ENCODE assay signal across 11 cellular contexts in genomic region chr4:70895405-70895804, GRCh38. TPM values are rescaled to one million over a fixed set of nuclear protein-coding genes. Genes with fewer than 3 reads are reported as not detected.
DNase-seq lines count a peak whose midpoint lies in the region; ATAC-seq and TF ChIP-seq lines count a peak whose summit lies in the region.
"Had no signal": no experiment of that assay in that cellular context is flagged by ENCODE, and none has a peak within 500 bp of the region (broad histone marks: within the 10 kb centered on the region; RNA-seq: fewer than 3 reads in every experiment).

No MANE protein-coding gene starts in this region.

- peak overlapping the region in 4 of 5 experiments; percentile 52 to 93 (median 91) for H3K27ac Mint-ChIP-seq in brain
- H3K27ac Mint-ChIP-seq: activated T-helper 2 cell treated with anti-CD3 and anti-CD28 coated beads, Interferon-gamma antibody, Interleukin-2, Interleukin-4, amounts not matched to agents 10 μg/mL and 5 μg/mL and 100 μg/mL, durations not matched to agents 14 hours and 24 hours and 36 hours; B cell; effector memory CD8-positive, alpha-beta T cell had no signal

- H3K9me3 Mint-ChIP-seq in brain: peaks cover 0 to 6% (median 0%) of the 10 kb centered on the region in 5 experiments
- H3K9me3 Mint-ChIP-seq: activated T-helper 2 cell treated with anti-CD3 and anti-CD28 coated beads, Interferon-gamma antibody, Interleukin-2, Interleukin-4, amounts not matched to agents 10 μg/mL and 5 μg/mL and 100 μg/mL, durations not matched to agents 14 hours and 24 hours and 36 hours; effector memory CD8-positive, alpha-beta T cell had no signal

- DNase-seq in AG08396 (ENCODE audit: low spot score) (peak; percentile 48), medulla oblongata (ENCODE audit: extremely low spot score) (peak; percentile 53), NCI-H2171 treated with DMSO at 0.1 percent for 48 hours (lab: John Stamatoyannopoulos, UW) (no peak), ureter (ENCODE audit: low spot score) (no peak)
- DNase-seq in activated CD8-positive, alpha-beta memory T cell treated with anti-CD3 and anti-CD28 coated beads, Interleukin-2, amount 50 U/mL, for 48 hours: no peak
- DNase-seq: effector memory CD8-positive, alpha-beta T cell had no signal

- peak; percentile 8 for ATAC-seq in HG02678 (IDR thresholded peaks at IDR 0.05; ENCODE audit: unreplicated experiment)
- ATAC-seq in HG03025 (IDR thresholded peaks at IDR 0.05; ENCODE audit: low FRiP score, unreplicated experiment): no peak
- ATAC-seq: effector memory CD8-positive, alpha-beta T cell had no signal

- TF ChIP-seq CTCF in brain (conservative IDR thresholded peaks at IDR 0.05): no peak

- no peaks in the 10 kb centered on the region for H3K36me3 Mint-ChIP-seq in brain

- peak overlapping the region in 4 of 5 experiments; percentile 40 to 70 (median 56) for H3K4me3 Mint-ChIP-seq in brain
- H3K4me3 Mint-ChIP-seq: B cell; effector memory CD8-positive, alpha-beta T cell had no signal

- H3K27me3 Mint-ChIP-seq in brain: no peaks in the 10 kb centered on the region
- H3K27me3 Mint-ChIP-seq: B cell had no signal

- peaks cover 21% of the 10 kb centered on the region for H3K4me1 Mint-ChIP-seq in brain

RNA-seq across cellular contexts. Expression of gene MOB1B, which starts 6.8 kb away (rescaled TPM):
- polyA plus RNA-seq in brain (ENCODE audit: insufficient read depth, low read depth, low replicate concordance): 1.4 TPM
- 23.4 TPM for total RNA-seq in ureter

RNA-seq across cellular contexts. Expression of gene GRSF1, which starts 55.7 kb away (rescaled TPM):
- 31.3 TPM for polyA plus RNA-seq in brain (ENCODE audit: insufficient read depth, low read depth, low replicate concordance)
- total RNA-seq in ureter: 72.4 TPM

Comparison
In these comparisons a context has a peak if more than half of its experiments do, and no peak if none do; other contexts are left out.
1. DNase-seq: peak in AG08396 (single experiment) and medulla oblongata (single experiment); none in NCI-H2171 treated with DMSO at 0.1 percent for 48 hours (single experiment), ureter (single experiment) and activated CD8-positive, alpha-beta memory T cell treated with anti-CD3 and anti-CD28 coated beads, Interleukin-2, amount 50 U/mL, for 48 hours (single experiment).